Comparison of ENCODE assay signal across 18 cellular contexts in the genomic region with DNA sequence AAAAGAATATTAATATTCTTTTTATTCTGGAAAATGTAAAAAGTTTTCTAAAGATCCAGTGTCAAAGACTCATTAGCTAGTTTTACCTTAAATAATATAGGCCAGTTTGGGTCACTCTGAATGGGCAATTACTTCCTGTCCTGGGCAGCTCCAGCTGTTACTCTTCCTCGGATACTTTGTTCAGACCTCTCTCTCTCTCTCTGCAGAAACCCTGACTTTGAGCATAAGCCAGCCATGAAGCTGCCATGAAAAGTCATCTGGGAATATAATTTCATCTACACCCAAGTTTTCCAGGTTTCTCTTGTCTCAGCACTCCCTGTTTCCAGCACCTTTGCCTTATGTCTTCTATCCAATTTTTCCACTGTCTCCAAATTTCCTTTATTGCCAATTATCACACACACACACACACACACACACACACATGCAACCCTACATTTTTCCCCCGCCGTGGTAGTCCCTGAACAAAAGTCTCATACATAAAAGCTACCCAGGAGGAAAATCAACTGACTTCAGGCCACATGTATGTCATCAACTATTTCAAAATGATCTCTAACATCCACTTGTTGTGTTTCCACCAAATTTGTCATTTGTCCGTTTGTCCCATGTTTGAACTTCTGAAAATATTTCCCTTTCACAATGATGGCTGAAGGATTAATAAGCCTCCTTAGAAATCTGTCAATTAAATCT.
DNase-seq lines count a peak whose midpoint lies in the region; ATAC-seq, FAIRE-seq and TF ChIP-seq lines count a peak whose summit lies in the region.
"Had no signal": no experiment of that assay in that cellular context is flagged by ENCODE, and none has a peak within 500 bp of the region (broad histone marks: within the 10 kb centered on the region; RNA-seq: fewer than 3 reads in every experiment).

No MANE protein-coding gene starts in this region.

- H3K56ac ChIP-seq in H9 (ENCODE audit: insufficient read length, low read depth, low read length) = no peak overlapping the region

- H4K20me1 ChIP-seq in H9 (ENCODE audit: control insufficient read depth, insufficient read depth, insufficient read length) (no peaks in the 10 kb centered on the region), GM12878 (ENCODE audit: control insufficient read depth, insufficient read depth) (no peaks in the 10 kb centered on the region)

- no peak overlapping the region for H4K5ac ChIP-seq in H9 (ENCODE audit: insufficient read length, low read depth, low read length)

- H3K36me3 ChIP-seq in GM12878 (ENCODE audit: control insufficient read depth in 2 of 2, insufficient read depth in 2 of 2, low read length in 1 of 2) (no peaks in the 10 kb centered on the region), neuronal stem cell (replicated peaks in 1 of 2; ENCODE audit: control insufficient read depth in 2 of 2, insufficient read depth in 2 of 2, low read length in 2 of 2) (no peaks in the 10 kb centered on the region)

- TF ChIP-seq CTCF in H9 (conservative IDR thresholded peaks at IDR 0.05) (no peak), GM12878 (IDR thresholded peaks at IDR 0.05 in 2 of 3, conservative IDR thresholded peaks at IDR 0.05 in 1 of 3; ENCODE audit: control insufficient read depth in 2 of 3, extremely low read depth in 1 of 3, insufficient read depth in 1 of 3, low read depth in 3 of 3, low read length in 3 of 3) (no peak)

- FAIRE-seq in GM12878 (lab: Jason Lieb, UNC) = peak; percentile 44

- H3K9me3 Mint-ChIP-seq in H9 = peaks cover 3 to 6% of the 10 kb centered on the region in 2 experiments; a peak in 4 of 5 replicates
- peaks cover 0 to 2% of the 10 kb centered on the region in 2 donors for H3K9me3 Mint-ChIP-seq in activated T-cell treated with anti-CD3 and anti-CD28 coated beads, Interleukin-2, amount 50 U/mL, for 72 hours
- H3K9me3 Mint-ChIP-seq: IgD-negative memory B cell had no signal

- intact Hi-C loops in GM12878 (cut with micrococcal nuclease; ENCODE audit: unreplicated experiment) = no loop called here
- intact Hi-C loops in left ventricle myocardium superior (cut with micrococcal nuclease) = no loop called here

- no peak overlapping the region for H3K4me2 ChIP-seq in H9 (ENCODE audit: insufficient read depth, insufficient read length, low read length)
- H3K4me2 ChIP-seq in GM12878 (ENCODE audit: control insufficient read depth, insufficient read depth) = no peak overlapping the region
- no peak overlapping the region for H3K4me2 ChIP-seq in neuronal stem cell (ENCODE audit: insufficient read depth, low read length, poor library complexity, severe bottlenecking)
- H3K4me2 ChIP-seq: PC-9 had no signal

- CTCF ChIA-PET in GM12878 (lab: Yijun Ruan, JAX) = interaction anchor here (0.6 to 2.4 kb wide), 6 partner anchors 10 to 367 kb away, joined by 3 to 8 read pairs (median 4); no protein-coding TSS in a partner anchor

- RAD21 ChIA-PET in GM12878 (lab: Charles Lee; ENCODE audit: unreplicated experiment) = no interaction called here

- POLR2A ChIA-PET in GM12878 (lab: Charles Lee) = interaction anchor here (2.0 kb wide), 1 partner anchor 40 kb away, joined by 5 read pairs; no protein-coding TSS in a partner anchor

- TF ChIP-seq POLR2A in GM12878 (IDR thresholded peaks at IDR 0.05; ENCODE audit: low read depth, low read length) = no peak

- no peak overlapping the region for H3K4ac ChIP-seq in H9 (ENCODE audit: low read depth, low read length)
- H3K4ac ChIP-seq in neuronal stem cell (ENCODE audit: low read length) = no peak overlapping the region

- no peak overlapping the region for H2AK5ac ChIP-seq in H9 (ENCODE audit: insufficient read length, low read length)
- H2AK5ac ChIP-seq in neuronal stem cell (ENCODE audit: low read depth, low read length) = no peak overlapping the region

- H3K9ac ChIP-seq in H9 (ENCODE audit: extremely low read depth, insufficient read length, low read length) (no peak overlapping the region), GM12878 (ENCODE audit: control insufficient read depth, insufficient read depth, low read length) (no peak overlapping the region), neuronal stem cell (ENCODE audit: low read depth, low read length, poor library complexity) (no peak overlapping the region)

- H3K23me2 ChIP-seq in H9 (ENCODE audit: insufficient read length, low read depth, low read length, poor library complexity, severe bottlenecking) = no peaks in the 10 kb centered on the region

- no peak overlapping the region for H3K23ac ChIP-seq in H9 (ENCODE audit: insufficient read length, low read depth, low read length)
- no peak overlapping the region for H3K23ac ChIP-seq in neuronal stem cell (ENCODE audit: low read depth, low read length, poor library complexity)

- DNase-seq in H9 = no peak
- DNase-seq in GM12878 (ENCODE audit: low read depth, low spot score) = no peak
- no peak for DNase-seq in left ventricle myocardium superior
- DNase-seq in neuronal stem cell (ENCODE audit: low spot score) = no peak
- DNase-seq in NK-92 treated with Interleukin-12 subunit alpha and Interleukin-12 subunit beta, amount 100 ng/mL, for 24 hours (lab: John Stamatoyannopoulos, UW) = no peak
- no peak for DNase-seq in activated T-cell treated with anti-CD3 and anti-CD28 coated beads, Interleukin-2, amount 50 U/mL, for 72 hours
- no peak for DNase-seq in hepatic stellate cell (ENCODE audit: low spot score)
- DNase-seq in activated CD4-positive, alpha-beta T cell treated with anti-CD3 and anti-CD28 coated beads, Interleukin-2, amount 50 U/mL, for 1 hour = no peak
- DNase-seq: GF-D8, H7, Kasumi-1, NCI-H1417, NCI-H1930, NCI-H446 treated with DMSO at 0.1 percent for 48 hours, NCI-H748 treated with DMSO at 0.1 percent for 48 hours, PC-9 had no signal

- no peak overlapping the region for H2BK15ac ChIP-seq in H9 (ENCODE audit: low read depth, low read length)
- no peak overlapping the region for H2BK15ac ChIP-seq in neuronal stem cell (ENCODE audit: low read length)

- no peaks in the 10 kb centered on the region for H3K27me3 Mint-ChIP-seq in H9 (ENCODE audit: low read depth)
- H3K27me3 Mint-ChIP-seq in activated T-cell treated with anti-CD3 and anti-CD28 coated beads, Interleukin-2, amount 50 U/mL, for 72 hours (ENCODE audit: low read depth) = no peaks in the 10 kb centered on the region
- H3K27me3 Mint-ChIP-seq: IgD-negative memory B cell had no signal

- H3K4me3 Mint-ChIP-seq in H9 = peak overlapping the region in 1 of 2 experiments; percentile 66; a peak in 1 of 5 replicates
- no peak overlapping the region for H3K4me3 Mint-ChIP-seq in activated T-cell treated with anti-CD3 and anti-CD28 coated beads, Interleukin-2, amount 50 U/mL, for 72 hours
- H3K4me3 Mint-ChIP-seq: IgD-negative memory B cell had no signal

- no CpG with 5 or more reads among the region's 4 CpGs for WGBS in H9 (ENCODE audit: extremely low coverage, insufficient read length, low lambda C conversion rate)
- 98% methylated on average over 4 of the region's 4 CpGs for WGBS in GM12878 (ENCODE audit: insufficient coverage, insufficient replicate concordance, low lambda C conversion rate, missing lambda C conversion rate)
- no CpG with 5 or more reads among the region's 4 CpGs for WGBS in neuronal stem cell (ENCODE audit: extremely low coverage in 2 of 2, insufficient read length in 2 of 2, insufficient replicate concordance in 1 of 2), 2 donors

- SMC1A ChIA-PET in GM12878 (lab: Charles Lee; ENCODE audit: uncharacterized antibody, unreplicated experiment) = interaction anchor here (0.7 to 1.7 kb wide), 5 partner anchors 9 to 394 kb away, joined by 3 to 6 read pairs (median 4); no protein-coding TSS in a partner anchor

- TF ChIP-seq RAD21 in GM12878 (IDR thresholded peaks at IDR 0.05; ENCODE audit: insufficient read depth, low read depth, low read length) = no peak

- H2BK12ac ChIP-seq in H9 (ENCODE audit: insufficient read length, low read depth, low read length) (peak overlapping the region; percentile 74), neuronal stem cell (ENCODE audit: low read length) (no peak overlapping the region)

- peak overlapping the region; percentile 9 for H3K27ac ChIP-seq in H9 (ENCODE audit: insufficient read length, low read depth, low read length)
- H3K27ac ChIP-seq in GM12878 (ENCODE audit: control insufficient read depth, insufficient read depth) = no peak overlapping the region
- no peak overlapping the region for H3K27ac ChIP-seq in neuronal stem cell (replicated peaks; ENCODE audit: low read length)
- H3K27ac ChIP-seq: C4-2B, PC-9 had no signal

- in situ Hi-C loops in GM12878 (cut with MboI) = no loop called here

- H3K9me3 ChIP-seq in H9 (ENCODE audit: control insufficient read depth, low read depth, low read length) (no peaks in the 10 kb centered on the region), GM12878 (replicated peaks; ENCODE audit: control insufficient read depth, insufficient read depth, low read length) (no peaks in the 10 kb centered on the region), neuronal stem cell (replicated peaks in 1 of 2; ENCODE audit: control insufficient read depth in 2 of 2, insufficient read depth in 1 of 2, low read depth in 1 of 2, low read length in 2 of 2) (no peaks in the 10 kb centered on the region)

- H3K4me1 Mint-ChIP-seq in H9 = peaks cover 35 to 42% of the 10 kb centered on the region in 2 experiments
- no peaks in the 10 kb centered on the region for H3K4me1 Mint-ChIP-seq in activated T-cell treated with anti-CD3 and anti-CD28 coated beads, Interleukin-2, amount 50 U/mL, for 72 hours (ENCODE audit: low read depth)

- H3K36me3 Mint-ChIP-seq in H9 (ENCODE audit: insufficient read depth in 1 of 3, low read depth in 3 of 3) = peaks cover 0 to 6% (median 5%) of the 10 kb centered on the region in 3 experiments; a peak in 4 of 7 replicates
- peaks cover 0 to 2% of the 10 kb centered on the region in 2 donors for H3K36me3 Mint-ChIP-seq in activated T-cell treated with anti-CD3 and anti-CD28 coated beads, Interleukin-2, amount 50 U/mL, for 72 hours (ENCODE audit: insufficient read depth in 2 of 2)

- no peak overlapping the region for H3T11ph ChIP-seq in H9 (ENCODE audit: low read length)

- no TSS peak for BruUV-seq in GM12878 (replicated peaks; lab: Mats Ljungman, UMichigan)

- no peaks in the 10 kb centered on the region for H3K79me2 ChIP-seq in H9 (ENCODE audit: insufficient read depth, low read length)
- no peaks in the 10 kb centered on the region for H3K79me2 ChIP-seq in GM12878 (ENCODE audit: control insufficient read depth, insufficient read depth, low read length)

- no peak overlapping the region for H2BK120ac ChIP-seq in H9 (ENCODE audit: low read depth, low read length, poor library complexity, severe bottlenecking)
- H2BK120ac ChIP-seq in neuronal stem cell (ENCODE audit: low read depth, low read length) = no peak overlapping the region

- ATAC-seq in GM12878 = no peak
- ATAC-seq in left ventricle myocardium superior = peak; percentile 81
- ATAC-seq in activated T-cell treated with anti-CD3 and anti-CD28 coated beads, Interleukin-2, amount 50 U/mL, for 72 hours (replicated peaks in 1 of 2) = no peak

- H2AFZ ChIP-seq in H9 (ENCODE audit: low read length) (no peak overlapping the region), GM12878 (ENCODE audit: control insufficient read depth, low read depth, low read length) (no peak overlapping the region), neuronal stem cell (ENCODE audit: low read length) (peak overlapping the region; percentile 79)
- H2AFZ ChIP-seq: PC-9 had no signal

- H3K14ac ChIP-seq in H9 (ENCODE audit: insufficient read depth, low read length) = no peak overlapping the region
- no peak overlapping the region for H3K14ac ChIP-seq in neuronal stem cell (ENCODE audit: low read length)

- H4K91ac ChIP-seq in H9 (ENCODE audit: insufficient read length, low read depth, low read length) (no peak overlapping the region), neuronal stem cell (ENCODE audit: low read depth, low read length, poor library complexity) (no peak overlapping the region)

- H3K18ac ChIP-seq in H9 (ENCODE audit: insufficient read length, low read depth, low read length) = no peak overlapping the region
- H3K18ac ChIP-seq in neuronal stem cell (ENCODE audit: low read length) = no peak overlapping the region

- H2BK5ac ChIP-seq in H9 (ENCODE audit: insufficient read length, low read length) = no peak overlapping the region
- no peak overlapping the region for H2BK5ac ChIP-seq in neuronal stem cell (ENCODE audit: low read length)

- no peaks in the 10 kb centered on the region for H3K79me1 ChIP-seq in H9 (ENCODE audit: insufficient read depth, low read depth, low read length, poor library complexity, severe bottlenecking)
- H3K79me1 ChIP-seq in neuronal stem cell (ENCODE audit: low read depth, low read length) = peaks cover 1% of the 10 kb centered on the region

- peak overlapping the region; percentile 76 to 98 (median 76) for H3K27ac Mint-ChIP-seq in H9
- H3K27ac Mint-ChIP-seq in activated T-cell treated with anti-CD3 and anti-CD28 coated beads, Interleukin-2, amount 50 U/mL, for 72 hours = no peak overlapping the region
- H3K27ac Mint-ChIP-seq: IgD-negative memory B cell had no signal

- TF ChIP-seq EP300 in GM12878 (IDR thresholded peaks at IDR 0.05; ENCODE audit: borderline replicate concordance in 1 of 2, control insufficient read depth in 1 of 2, low read depth in 2 of 2, low read length in 2 of 2) = no peak

- H3K27me3 ChIP-seq in H9 (ENCODE audit: insufficient read depth, low read length) (no peaks in the 10 kb centered on the region), GM12878 (replicated peaks in 1 of 2; ENCODE audit: control insufficient read depth in 2 of 2, insufficient read depth in 2 of 2, low read length in 1 of 2) (no peaks in the 10 kb centered on the region), neuronal stem cell (ENCODE audit: control insufficient read depth in 3 of 3, insufficient read depth in 3 of 3, low read depth in 1 of 3, low read length in 3 of 3) (no peaks in the 10 kb centered on the region)

- H3K4me3 ChIP-seq in GM12878 (no peak overlapping the region), neuronal stem cell (ENCODE audit: low read length in 2 of 2) (no peak overlapping the region)
- H3K4me3 ChIP-seq: PC-9 had no signal

- no peak overlapping the region for H2BK20ac ChIP-seq in H9 (ENCODE audit: low read depth, low read length, poor library complexity, severe bottlenecking)

- H3K4me1 ChIP-seq in H9 (ENCODE audit: insufficient read depth, low read length) (peaks cover 11% of the 10 kb centered on the region; the same call in 1 of the 2 replicates), GM12878 (ENCODE audit: control insufficient read depth, insufficient read depth, low read length) (no peaks in the 10 kb centered on the region), neuronal stem cell (ENCODE audit: control insufficient read depth in 2 of 2, insufficient read depth in 1 of 2, low read depth in 1 of 2, low read length in 2 of 2) (peaks cover 0 to 12% of the 10 kb centered on the region in 2 donors)

- H4K8ac ChIP-seq in H9 (replicated peaks; ENCODE audit: insufficient read length, low read depth, low read length) (no peak overlapping the region), neuronal stem cell (ENCODE audit: low read depth, low read length) (no peak overlapping the region)
